8 cellular contexts compared by ENCODE assay signal in genomic region chr1:94417702-94417961, GRCh38. TPM values are rescaled to one million over a fixed set of nuclear protein-coding genes. Genes with fewer than 3 reads are reported as not detected.
A peak's percentile ranks its signal among the peaks of the same experiment; 100 is the strongest.
DNase-seq lines count a peak whose midpoint lies in the region; ATAC-seq and TF ChIP-seq lines count a peak whose summit lies in the region.

No MANE protein-coding gene starts in this region.

- H3K27me3 Mint-ChIP-seq in activated T-cell treated with anti-CD3 and anti-CD28 coated beads, Interleukin-2, amount 50 U/mL, for 4 hours (ENCODE audit: low read depth) = peaks cover 5% of the 10 kb centered on the region

- TF ChIP-seq POLR2A in heart left ventricle (IDR thresholded peaks at IDR 0.05) (no peak), uterus (IDR thresholded peaks at IDR 0.05) (no peak)

- H3K4me3 ChIP-seq in heart left ventricle (peak overlapping the region; percentile 49 to 99 (median 86)), colonic mucosa (peak overlapping the region; percentile 98), mesodermal cell (ENCODE audit: extremely low read depth, insufficient read depth, low read length, poor library complexity, severe bottlenecking) (peak overlapping the region; percentile 77), uterus (peak overlapping the region; percentile 81 to 87)

- H3K4me1 ChIP-seq in heart left ventricle = peaks cover 0 to 45% (median 28%) of the 10 kb centered on the region in 12 donors
- peaks cover 8% of the 10 kb centered on the region for H3K4me1 ChIP-seq in colonic mucosa
- peaks cover 31% of the 10 kb centered on the region for H3K4me1 ChIP-seq in mesodermal cell (ENCODE audit: control insufficient read depth, insufficient read depth, low read length, poor library complexity, severe bottlenecking)
- peaks cover 3 to 5% of the 10 kb centered on the region in 2 donors for H3K4me1 ChIP-seq in uterus

- 0 to 5% (median 2%) methylated on average over 9 of the region's 9 CpGs for WGBS in heart left ventricle, 4 donors
- WGBS in mesodermal cell (ENCODE audit: insufficient coverage in 2 of 2), 2 experiments = 43 to 48% methylated on average over 8 to 9 of the region's 9 CpGs

- H3K9me3 ChIP-seq in heart left ventricle (no peaks in the 10 kb centered on the region), colonic mucosa (no peaks in the 10 kb centered on the region), mesodermal cell (ENCODE audit: control insufficient read depth, low read length) (no peaks in the 10 kb centered on the region), uterus (no peaks in the 10 kb centered on the region)

- TF ChIP-seq CTCF in heart left ventricle (IDR thresholded peaks at IDR 0.05) (no peak), colonic mucosa (IDR thresholded peaks at IDR 0.05) (no peak), uterus (IDR thresholded peaks at IDR 0.05) (no peak), GM10248 (IDR thresholded peaks at IDR 0.05; ENCODE audit: control extremely low read depth, extremely low read depth, low read depth, missing control alignments) (no peak)

- H3K4me3 Mint-ChIP-seq in activated T-cell treated with anti-CD3 and anti-CD28 coated beads, Interleukin-2, amount 50 U/mL, for 4 hours = no peak overlapping the region

- H3K27ac ChIP-seq in heart left ventricle (peak overlapping the region; percentile 81 to 97 (median 94)), colonic mucosa (peak overlapping the region; percentile 89), mesodermal cell (ENCODE audit: low read depth, low read length, severe bottlenecking) (peak overlapping the region; percentile 75), uterus (peak overlapping the region; percentile 87 to 92)

- DNase-seq in heart left ventricle (no peak), left cardiac atrium (no peak), colonic mucosa (no peak), uterus (no peak), 8988T (no peak), GM10248 (ENCODE audit: extremely low spot score) (no peak)
- DNase-seq in activated T-cell treated with anti-CD3 and anti-CD28 coated beads, Interleukin-2, amount 50 U/mL, for 4 hours = no peak

- POLR2A ChIA-PET in GM10248 (lab: Yijun Ruan, JAX) = interaction anchor here (0.6 kb wide), 1 partner anchor 383 kb away, joined by 3 read pairs; no protein-coding TSS in a partner anchor

- intact Hi-C loops in heart left ventricle (cut with DNase I) = loop anchor here in 3 of 10 donors (5.0 to 10.0 kb wide), 3 partner anchors 45 to 815 kb away; partner anchors contain the start of genes ARHGAP29 (in 1 of the 3) and RWDD3 (in 1 of the 3)
- intact Hi-C loops in left cardiac atrium (cut with DNase I) = loop anchor here in 1 of 2 donors (5.0 kb wide), 1 partner anchor 65 kb away; no protein-coding TSS in a partner anchor
- intact Hi-C loops in colonic mucosa (cut with DNase I) = no loop called here
- intact Hi-C loops in uterus (cut with DNase I; ENCODE audit: low total_unique reads) = no loop called here

- CTCF ChIA-PET in GM10248 (lab: Yijun Ruan, JAX) = interaction anchor here (1.0 to 1.3 kb wide), 4 partner anchors 9 to 389 kb away, joined by 3 to 6 read pairs (median 4); no protein-coding TSS in a partner anchor

- no peaks in the 10 kb centered on the region for H3K36me3 Mint-ChIP-seq in activated T-cell treated with anti-CD3 and anti-CD28 coated beads, Interleukin-2, amount 50 U/mL, for 4 hours (ENCODE audit: insufficient read depth)

- H3K36me3 ChIP-seq in heart left ventricle (no peaks in the 10 kb centered on the region), colonic mucosa (no peaks in the 10 kb centered on the region), mesodermal cell (ENCODE audit: control insufficient read depth, insufficient read depth, low read length) (no peaks in the 10 kb centered on the region), uterus (no peaks in the 10 kb centered on the region)

- peaks cover 32% of the 10 kb centered on the region for H3K4me1 Mint-ChIP-seq in activated T-cell treated with anti-CD3 and anti-CD28 coated beads, Interleukin-2, amount 50 U/mL, for 4 hours (ENCODE audit: low read depth)

- ATAC-seq in heart left ventricle (no peak), left cardiac atrium (no peak)
- no peak for ATAC-seq in activated T-cell treated with anti-CD3 and anti-CD28 coated beads, Interleukin-2, amount 50 U/mL, for 4 hours

- no peaks in the 10 kb centered on the region for H3K9me3 Mint-ChIP-seq in activated T-cell treated with anti-CD3 and anti-CD28 coated beads, Interleukin-2, amount 50 U/mL, for 4 hours

- H3K27me3 ChIP-seq in heart left ventricle (no peaks in the 10 kb centered on the region), colonic mucosa (no peaks in the 10 kb centered on the region), uterus (no peaks in the 10 kb centered on the region)

- H3K9ac ChIP-seq in colonic mucosa (ENCODE audit: low read depth in 2 of 2, low read length in 2 of 2) = peak overlapping the region; percentile 67 to 72

RNA-seq across cellular contexts. Expression of gene ABCD3, which starts 0.6 kb away (rescaled TPM):
- total RNA-seq in heart left ventricle = 10 to 100 TPM; 29.3 to 94.2 (median 62.1) TPM
- 10 to 100 TPM; 16.2 to 65.0 TPM for polyA plus RNA-seq in heart left ventricle
- total RNA-seq in left cardiac atrium = 100 to 1,000 TPM in 1 of 2 donors, 10 to 100 TPM in 1; 53.3 to 105 TPM
- total RNA-seq in colonic mucosa = 100 to 1,000 TPM in 1 of 2 donors, 10 to 100 TPM in 1; 99.2 to 100 TPM
- 31.7 TPM for polyA plus RNA-seq in mesodermal cell (2013, experiment 1 of 2)
- 39.4 TPM for polyA plus RNA-seq in mesodermal cell (2013, experiment 2 of 2)
- 10 to 100 TPM; 18.4 to 53.2 (median 30.7) TPM for total RNA-seq in uterus
- 100 to 1,000 TPM in 1 of 3 donors, 10 to 100 TPM in 2; 43.9 to 127 (median 72.6) TPM for total RNA-seq in activated T-cell treated with anti-CD3 and anti-CD28 coated beads, Interleukin-2, amount 50 U/mL, for 4 hours
